9 cellular contexts compared by ENCODE assay signal in the genomic region with DNA sequence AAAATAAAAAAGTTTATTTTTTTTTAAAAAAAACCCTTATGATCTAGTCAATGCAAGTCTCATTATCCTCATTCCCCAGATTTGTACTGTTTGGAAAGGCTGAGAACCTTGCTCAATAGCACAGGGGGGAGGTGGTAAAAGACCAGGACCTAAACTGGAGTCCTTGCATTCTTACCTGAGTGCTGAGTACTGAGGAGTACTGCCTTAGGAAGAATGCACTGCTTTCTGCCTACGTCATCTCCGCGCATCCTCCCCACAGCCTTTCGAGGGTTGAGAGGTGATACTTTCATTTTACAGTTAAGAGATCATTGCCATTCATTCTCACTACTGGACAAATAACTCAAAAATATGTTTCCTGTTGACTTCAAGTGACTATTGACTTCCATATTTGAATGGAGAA.
DNase-seq lines count a peak whose midpoint lies in the region; ATAC-seq and TF ChIP-seq lines count a peak whose summit lies in the region.
"Had no signal": no experiment of that assay in that cellular context is flagged by ENCODE, and none has a peak within 500 bp of the region (broad histone marks: within the 10 kb centered on the region; RNA-seq: fewer than 3 reads in every experiment).

No MANE protein-coding gene starts in this region.

- H3K4me3 ChIP-seq in gastrocnemius medialis, result no peak overlapping the region
- H3K4me3 ChIP-seq in tibial nerve, result no peak overlapping the region

- peaks cover 69 to 72% of the 10 kb centered on the region in 2 donors for H3K4me1 ChIP-seq in gastrocnemius medialis
- no peaks in the 10 kb centered on the region for H3K4me1 ChIP-seq in tibial nerve

- in situ Hi-C loops in gastrocnemius medialis (cut with MboI; ENCODE audit: low sequenced_read_pairs in 4 of 4), result no loop called here

- H3K27ac ChIP-seq in gastrocnemius medialis, result peak overlapping the region; percentile 78 to 87 (median 83)
- H3K27ac ChIP-seq in tibial nerve, result no peak overlapping the region
- H3K27ac ChIP-seq: KMS-11 had no signal

- peak overlapping the region; percentile 91 for H3K27ac Mint-ChIP-seq in activated CD8-positive, alpha-beta memory T cell treated with anti-CD3 and anti-CD28 coated beads, Interleukin-2, amount 10 ng/mL, durations not matched to agents 7 days and 5 days

- no peak for TF ChIP-seq CTCF in gastrocnemius medialis (IDR thresholded peaks at IDR 0.05 in 4 of 5, conservative IDR thresholded peaks at IDR 0.05 in 1 of 5)
- TF ChIP-seq CTCF in tibial nerve (IDR thresholded peaks at IDR 0.05), result no peak

- no peak for TF ChIP-seq EP300 in tibial nerve (IDR thresholded peaks at IDR 0.05)

- TF ChIP-seq POLR2A in gastrocnemius medialis (IDR thresholded peaks at IDR 0.05) (no peak), tibial nerve (IDR thresholded peaks at IDR 0.05) (no peak)

- CTCF ChIA-PET in activated CD8-positive, alpha-beta memory T cell treated with anti-CD3 and anti-CD28 coated beads, Interleukin-2, amount 10 ng/mL, durations not matched to agents 7 days and 5 days (lab: Charles Lee), result no interaction called here

- no peaks in the 10 kb centered on the region for H3K9me3 Mint-ChIP-seq in activated CD8-positive, alpha-beta memory T cell treated with anti-CD3 and anti-CD28 coated beads, Interleukin-2, amount 10 ng/mL, durations not matched to agents 7 days and 5 days (ENCODE audit: low read depth)

- 94 to 96% methylated on average over 4 of the region's 4 CpGs for WGBS in tibial nerve, 2 donors

- H3K27me3 ChIP-seq in gastrocnemius medialis (no peaks in the 10 kb centered on the region), tibial nerve (no peaks in the 10 kb centered on the region)

- peaks cover 10% of the 10 kb centered on the region for H3K27me3 Mint-ChIP-seq in activated CD8-positive, alpha-beta memory T cell treated with anti-CD3 and anti-CD28 coated beads, Interleukin-2, amount 10 ng/mL, durations not matched to agents 7 days and 5 days

- ATAC-seq in GM18502 (IDR thresholded peaks at IDR 0.05; ENCODE audit: poor library complexity, unreplicated experiment), result peak; percentile 65
- ATAC-seq in HG02588 (IDR thresholded peaks at IDR 0.05; ENCODE audit: unreplicated experiment), result peak; percentile 81
- ATAC-seq in activated CD8-positive, alpha-beta memory T cell treated with anti-CD3 and anti-CD28 coated beads, Interleukin-2, amount 10 ng/mL, durations not matched to agents 7 days and 5 days, result peak; percentile 89
- peak in 1 of 2 donors; percentile 27 for ATAC-seq in gastrocnemius medialis

- H3K36me3 ChIP-seq in gastrocnemius medialis (no peaks in the 10 kb centered on the region), tibial nerve (no peaks in the 10 kb centered on the region)

- peak; percentile 87 for DNase-seq in activated CD8-positive, alpha-beta memory T cell treated with anti-CD3 and anti-CD28 coated beads, Interleukin-2, amount 10 ng/mL, durations not matched to agents 7 days and 5 days
- DNase-seq in gastrocnemius medialis (no peak), retina (no peak), NCI-H146 treated with DMSO at 0.1 percent for 48 hours (lab: John Stamatoyannopoulos, UW; ENCODE audit: unreplicated experiment) (no peak), tibial nerve (ENCODE audit: low spot score in 2 of 2) (no peak), NCI-H82 treated with DMSO at 0.1 percent for 48 hours (lab: John Stamatoyannopoulos, UW; ENCODE audit: unreplicated experiment) (no peak)

- peaks cover 41% of the 10 kb centered on the region for H3K4me1 Mint-ChIP-seq in activated CD8-positive, alpha-beta memory T cell treated with anti-CD3 and anti-CD28 coated beads, Interleukin-2, amount 10 ng/mL, durations not matched to agents 7 days and 5 days

- H3K4me3 Mint-ChIP-seq in activated CD8-positive, alpha-beta memory T cell treated with anti-CD3 and anti-CD28 coated beads, Interleukin-2, amount 10 ng/mL, durations not matched to agents 7 days and 5 days, result peak overlapping the region; percentile 30

- intact Hi-C loops in gastrocnemius medialis (cut with DNase I; ENCODE audit: low total_unique reads), result no loop called here

- H3K9me3 ChIP-seq in gastrocnemius medialis, result no peaks in the 10 kb centered on the region
- no peaks in the 10 kb centered on the region for H3K9me3 ChIP-seq in tibial nerve

- H3K36me3 Mint-ChIP-seq in activated CD8-positive, alpha-beta memory T cell treated with anti-CD3 and anti-CD28 coated beads, Interleukin-2, amount 10 ng/mL, durations not matched to agents 7 days and 5 days, result peaks cover 10% of the 10 kb centered on the region

Comparison
In these comparisons a context has a peak if more than half of its experiments do, and no peak if none do; other contexts are left out.
1. H3K27ac ChIP-seq: peak in gastrocnemius medialis (4 of 4); none in tibial nerve (0 of 4).